In the genomic region with DNA sequence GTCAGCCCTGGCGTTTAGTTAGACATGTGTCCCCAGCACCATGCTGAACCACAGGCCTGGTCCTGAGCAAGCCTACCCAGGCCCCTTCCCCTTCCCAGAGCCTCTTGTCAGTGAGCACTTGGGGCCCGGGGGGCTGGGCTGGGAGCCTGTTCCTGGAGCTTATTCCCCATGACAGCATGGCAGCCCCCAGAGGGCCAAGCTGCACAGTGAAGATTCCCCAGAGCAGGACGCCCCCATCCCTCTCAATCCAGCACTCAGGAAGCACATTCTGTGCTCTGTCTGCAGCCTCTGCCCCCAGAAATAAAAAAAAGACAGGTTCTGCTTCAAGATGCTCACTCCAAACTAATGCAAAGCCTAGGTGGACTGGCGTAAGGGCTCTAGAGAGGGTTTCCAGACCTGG, we compare ENCODE assay signal across 20 cellular contexts.
"Had no signal": no experiment of that assay in that cellular context is flagged by ENCODE, and none has a peak within 500 bp of the region (broad histone marks: within the 10 kb centered on the region; RNA-seq: fewer than 3 reads in every experiment).

No MANE protein-coding gene starts in this region.

- DNase-seq: activated CD4-positive, alpha-beta T cell treated with anti-CD3 and anti-CD28 coated beads, Interleukin-2, amount 10 ng/mL, durations not matched to agents 24 days and 14 days; activated CD4-positive, alpha-beta T cell treated with anti-CD3 and anti-CD28 coated beads, Interleukin-2, amount 50 U/mL, for 48 hours; activated CD4-positive, CD25-positive, alpha-beta regulatory T cell treated with anti-CD3 and anti-CD28 coated beads, Interleukin-2, amount 50 U/mL, for 72 hours; activated CD8-positive, alpha-beta memory T cell treated with anti-CD3 and anti-CD28 coated beads, Interleukin-2, amount 10 ng/mL, durations not matched to agents 7 days and 5 days; activated naive CD4-positive, alpha-beta T cell treated with anti-CD3 and anti-CD28 coated beads, Interleukin-2, amount 50 U/mL, for 16 hours; activated T-cell treated with anti-CD3 and anti-CD28 coated beads, Interleukin-2, amount 50 U/mL, for 4 hours; body of pancreas; central memory CD4-positive, alpha-beta T cell; KG1; NCI-H1048; NCI-H146; NCI-H187 treated with DMSO at 0.1 percent for 48 hours; NCI-H2081 treated with DMSO at 0.1 percent for 48 hours; NCI-H446; NCI-H524; PC-9; SHP77 treated with DMSO at 0.1 percent for 48 hours had no signal

- H3K4me3 ChIP-seq: ascending aorta, body of pancreas, PC-9 had no signal

- H3K4me2 ChIP-seq: PC-9 had no signal

- ATAC-seq: activated CD8-positive, alpha-beta memory T cell treated with anti-CD3 and anti-CD28 coated beads, Interleukin-2, amount 10 ng/mL, durations not matched to agents 7 days and 5 days; activated T-cell treated with anti-CD3 and anti-CD28 coated beads, Interleukin-2, amount 50 U/mL, for 4 hours; body of pancreas; WTC11 had no signal

- H3K27me3 Mint-ChIP-seq: activated CD8-positive, alpha-beta memory T cell treated with anti-CD3 and anti-CD28 coated beads, Interleukin-2, amount 10 ng/mL, durations not matched to agents 7 days and 5 days had no signal

- H3K27ac Mint-ChIP-seq: activated CD4-positive, alpha-beta T cell treated with anti-CD3 and anti-CD28 coated beads, Interleukin-2, amount 10 ng/mL, durations not matched to agents 24 days and 14 days; activated CD8-positive, alpha-beta memory T cell treated with anti-CD3 and anti-CD28 coated beads, Interleukin-2, amount 10 ng/mL, durations not matched to agents 7 days and 5 days; T-helper 1 cell treated with Interleukin-12 subunit alpha and Interleukin-12 subunit beta and Interleukin-4 antibody, amounts not matched to agents 30 μg/mL and 1 μg/mL, for 36 hours; WTC11 had no signal

- H3K27ac ChIP-seq: ascending aorta, body of pancreas, PC-9 had no signal

- H3K27me3 ChIP-seq: ascending aorta, body of pancreas had no signal

- H3K4me1 ChIP-seq: ascending aorta, body of pancreas had no signal

- H3K4me3 Mint-ChIP-seq: activated CD4-positive, alpha-beta T cell treated with anti-CD3 and anti-CD28 coated beads, Interleukin-2, amount 10 ng/mL, durations not matched to agents 24 days and 14 days; activated CD8-positive, alpha-beta memory T cell treated with anti-CD3 and anti-CD28 coated beads, Interleukin-2, amount 10 ng/mL, durations not matched to agents 7 days and 5 days; activated T-cell treated with anti-CD3 and anti-CD28 coated beads, Interleukin-2, amount 50 U/mL, for 4 hours; T-helper 1 cell treated with Interleukin-12 subunit alpha and Interleukin-12 subunit beta and Interleukin-4 antibody, amounts not matched to agents 30 μg/mL and 1 μg/mL, for 36 hours; WTC11 had no signal
